ENCODE assay signal across 1 cellular context in genomic region chr16:35596467-35596866, GRCh38.
A peak's percentile ranks its signal among the peaks of the same experiment; 100 is the strongest.
TF ChIP-seq lines count a peak whose summit lies in the region.

No MANE protein-coding gene starts in this region.

TF ChIP-seq in Ishikawa, 13 proteins besides CTCF, POLR2A, EP300 and RAD21 (continued from another document):
- TF ChIP-seq FOXM1 (IDR thresholded peaks at IDR 0.05; ENCODE audit: borderline replicate concordance, low read depth) (no peak), TCF12 (IDR thresholded peaks at IDR 0.05; ENCODE audit: low read depth) (peak; percentile 74), NFIC (IDR thresholded peaks at IDR 0.05) (peak; percentile 78)
TF ChIP-seq in Ishikawa: peak in this region for 3.
